Comparison of ENCODE assay signal across 13 cellular contexts in genomic region chr2:240252191-240252871, GRCh38.
DNase-seq lines count a peak whose midpoint lies in the region; ATAC-seq and TF ChIP-seq lines count a peak whose summit lies in the region.
"Had no signal": no experiment of that assay in that cellular context is flagged by ENCODE, and none has a peak within 500 bp of the region (broad histone marks: within the 10 kb centered on the region; RNA-seq: fewer than 3 reads in every experiment).

No MANE protein-coding gene starts in this region.

- no peaks in the 10 kb centered on the region for H3K36me3 ChIP-seq in stomach
- H3K36me3 ChIP-seq: SJCRH30 had no signal

- H3K4me1 ChIP-seq in stomach = peaks cover 18 to 28% (median 24%) of the 10 kb centered on the region in 4 donors

- H3K27ac ChIP-seq in caudate nucleus (ENCODE audit: low read depth, low read length) (peak overlapping the region; percentile 93), stomach (peak overlapping the region in 4 of 5 donors; percentile 74 to 85 (median 78))

- peak; percentile 1 for DNase-seq in GM03348 (ENCODE audit: low spot score)
- no peak for DNase-seq in caudate nucleus (lab: John Stamatoyannopoulos, UW)
- peak; percentile 89 for DNase-seq in mesenteric fat pad (ENCODE audit: low spot score)
- peak; percentile 24 for DNase-seq in stomach
- no peak for DNase-seq in SW480 (ENCODE audit: low spot score)
- no peak for DNase-seq in NCI-H345 treated with DMSO at 0.1 percent for 48 hours (lab: John Stamatoyannopoulos, UW; ENCODE audit: unreplicated experiment)
- DNase-seq: immature natural killer cell, naive B cell, NCI-H2081 had no signal

- intact Hi-C loops in stomach (cut with DNase I; ENCODE audit: low total_unique reads) = no loop called here

- no peak overlapping the region for H3K4me3 ChIP-seq in stomach
- H3K4me3 ChIP-seq: skin epidermis had no signal

- no peak for TF ChIP-seq POLR2A in stomach (IDR thresholded peaks at IDR 0.05)

- H3K27me3 ChIP-seq in stomach = no peaks in the 10 kb centered on the region
- H3K27me3 ChIP-seq: SJCRH30 had no signal

- TF ChIP-seq CTCF in stomach (IDR thresholded peaks at IDR 0.05) = no peak

- WGBS in stomach, 5 donors = 85 to 92% (median 88%) methylated on average over 15 to 20 of the region's 20 CpGs

- TF ChIP-seq EP300 in stomach (IDR thresholded peaks at IDR 0.05) = no peak

- ATAC-seq in HG03442 (IDR thresholded peaks at IDR 0.05; ENCODE audit: unreplicated experiment) (no peak), HG02938 (IDR thresholded peaks at IDR 0.05; ENCODE audit: unreplicated experiment) (no peak)

- H3K9me3 ChIP-seq in stomach = no peaks in the 10 kb centered on the region
- H3K9me3 ChIP-seq: SJCRH30 had no signal

Comparison
In these comparisons a context has a peak if more than half of its experiments do, and no peak if none do; other contexts are left out.
1. DNase-seq: peak in GM03348 (single experiment), mesenteric fat pad (single experiment) and stomach (single experiment); none in caudate nucleus (0 of 61), SW480 (single experiment) and NCI-H345 treated with DMSO at 0.1 percent for 48 hours (single experiment).